ENCODE assay signal across 18 cellular contexts in the genomic region with DNA sequence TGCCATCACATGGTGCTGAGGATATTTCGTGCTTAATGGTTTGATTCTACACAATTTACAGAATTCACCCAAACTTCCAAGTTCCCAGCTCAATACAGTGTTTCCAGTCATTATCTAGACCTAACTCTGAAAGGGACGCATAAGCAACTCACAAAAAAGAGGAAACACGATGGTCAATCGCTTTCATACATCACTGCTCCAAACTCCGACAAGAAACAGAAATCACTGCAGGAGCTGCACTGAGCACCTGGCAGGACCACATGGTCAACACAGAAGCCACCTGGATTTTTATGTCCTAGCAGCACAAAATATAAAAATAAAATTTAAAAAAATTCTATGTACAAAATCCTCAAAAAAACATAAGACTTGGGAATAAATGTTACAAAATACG.
"Had no signal": no experiment of that assay in that cellular context is flagged by ENCODE, and none has a peak within 500 bp of the region (broad histone marks: within the 10 kb centered on the region; RNA-seq: fewer than 3 reads in every experiment).

No MANE protein-coding gene starts in this region.

- DNase-seq: activated CD4-positive, alpha-beta memory T cell treated with anti-CD3 and anti-CD28 coated beads, Interleukin-2, amount 10 ng/mL, durations not matched to agents 7 days and 5 days; activated naive CD4-positive, alpha-beta T cell treated with Interleukin-2 at 50 U/mL for 16 hours; activated T-cell treated with anti-CD3 and anti-CD28 coated beads, Interleukin-2, amount 50 U/mL, for 1 hour; anterior cingulate cortex; colonic mucosa; gastrocnemius medialis; heart right ventricle; stimulated activated CD4-positive, alpha-beta T cell treated with anti-CD3 and anti-CD28 coated beads, Interleukin-4, amount 100 ng/mL, for 24 hours; stimulated activated naive CD4-positive, alpha-beta T cell had no signal

- H3K4me3 Mint-ChIP-seq: activated CD4-positive, alpha-beta memory T cell treated with anti-CD3 and anti-CD28 coated beads, Interleukin-2, amount 10 ng/mL, durations not matched to agents 7 days and 5 days; activated T-helper 17 cell treated with anti-CD3 and anti-CD28 coated beads, Interleukin-2, amount 50 U/mL, for 72 hours; brain had no signal

- H3K4me2 ChIP-seq: smooth muscle cell had no signal

- H3K4me3 ChIP-seq: colonic mucosa, gastrocnemius medialis, heart right ventricle, left lung, smooth muscle cell, tibial nerve, vagina had no signal

- H3K27me3 Mint-ChIP-seq: activated CD4-positive, alpha-beta memory T cell treated with anti-CD3 and anti-CD28 coated beads, Interleukin-2, amount 10 ng/mL, durations not matched to agents 7 days and 5 days; activated T-helper 17 cell treated with anti-CD3 and anti-CD28 coated beads, Interleukin-2, amount 50 U/mL, for 72 hours had no signal

- H3K9me3 Mint-ChIP-seq: activated CD4-positive, alpha-beta memory T cell treated with anti-CD3 and anti-CD28 coated beads, Interleukin-2, amount 10 ng/mL, durations not matched to agents 7 days and 5 days; activated T-helper 17 cell treated with anti-CD3 and anti-CD28 coated beads, Interleukin-2, amount 50 U/mL, for 72 hours had no signal

- H3K4me1 ChIP-seq: colonic mucosa, left lung, parathyroid adenoma, vagina had no signal

- H2AFZ ChIP-seq: parathyroid adenoma had no signal

- H3K27ac Mint-ChIP-seq: activated T-helper 17 cell treated with anti-CD3 and anti-CD28 coated beads, Interleukin-2, amount 50 U/mL, for 72 hours had no signal

- H3K27me3 ChIP-seq: colonic mucosa, gastrocnemius medialis, heart right ventricle, left lung, tibial nerve, vagina had no signal

- ATAC-seq: activated T-helper 17 cell treated with anti-CD3 and anti-CD28 coated beads, Interleukin-2, amount 50 U/mL, for 72 hours; gastrocnemius medialis; heart right ventricle; left lung; sciatic nerve had no signal

- H3K9me3 ChIP-seq: colonic mucosa, gastrocnemius medialis, heart right ventricle, left lung, neutrophil, tibial nerve, vagina had no signal

- H3K4me1 Mint-ChIP-seq: brain had no signal

- H3K9ac ChIP-seq: parathyroid adenoma had no signal

- H3K27ac ChIP-seq: colonic mucosa, gastrocnemius medialis, heart right ventricle, left lung, neutrophil, parathyroid adenoma, tibial nerve, vagina had no signal
